In the genomic region with DNA sequence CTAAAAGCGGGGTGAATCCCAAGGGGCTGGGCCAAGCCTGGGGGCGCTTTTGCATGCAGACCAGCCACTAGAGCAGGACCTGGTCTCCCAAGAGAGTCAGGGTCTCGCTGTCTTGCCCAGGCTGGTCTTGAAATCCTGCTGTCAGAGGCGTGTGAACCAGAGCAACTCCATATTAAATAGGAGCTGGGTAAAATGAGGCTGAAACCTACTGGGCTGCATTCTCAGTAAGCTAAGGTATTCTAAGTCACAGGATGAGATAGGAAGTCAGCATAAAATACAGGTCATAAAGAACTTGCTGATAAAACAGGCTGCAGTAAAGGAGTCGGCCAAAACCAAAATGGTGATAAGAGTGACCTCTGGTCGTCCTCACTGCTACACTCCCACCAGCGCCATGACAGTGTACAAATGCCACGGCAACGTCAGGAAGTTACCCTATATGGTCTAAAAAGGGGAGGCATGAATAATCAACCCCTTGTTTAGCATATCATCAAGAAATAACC, we compare ENCODE assay signal across 1 cellular context.
TF ChIP-seq lines count a peak whose summit lies in the region.

No MANE protein-coding gene starts in this region.

TF ChIP-seq in SK-N-SH, 30 proteins besides CTCF, POLR2A, EP300 and RAD21 (continued from another document):
- no peak for TF ChIP-seq ZBTB33 (IDR thresholded peaks at IDR 0.05; ENCODE audit: borderline replicate concordance, low read depth)
- TF ChIP-seq TEAD4 (IDR thresholded peaks at IDR 0.05; ENCODE audit: borderline replicate concordance, insufficient read depth): no peak
- TF ChIP-seq, protein P1, sequence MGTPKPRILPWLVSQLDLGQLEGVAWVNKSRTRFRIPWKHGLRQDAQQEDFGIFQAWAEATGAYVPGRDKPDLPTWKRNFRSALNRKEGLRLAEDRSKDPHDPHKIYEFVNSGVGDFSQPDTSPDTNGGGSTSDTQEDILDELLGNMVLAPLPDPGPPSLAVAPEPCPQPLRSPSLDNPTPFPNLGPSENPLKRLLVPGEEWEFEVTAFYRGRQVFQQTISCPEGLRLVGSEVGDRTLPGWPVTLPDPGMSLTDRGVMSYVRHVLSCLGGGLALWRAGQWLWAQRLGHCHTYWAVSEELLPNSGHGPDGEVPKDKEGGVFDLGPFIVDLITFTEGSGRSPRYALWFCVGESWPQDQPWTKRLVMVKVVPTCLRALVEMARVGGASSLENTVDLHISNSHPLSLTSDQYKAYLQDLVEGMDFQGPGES (IDR thresholded peaks at IDR 0.05; ENCODE audit: low read depth, low read length): no peak
- TF ChIP-seq, protein P2, sequence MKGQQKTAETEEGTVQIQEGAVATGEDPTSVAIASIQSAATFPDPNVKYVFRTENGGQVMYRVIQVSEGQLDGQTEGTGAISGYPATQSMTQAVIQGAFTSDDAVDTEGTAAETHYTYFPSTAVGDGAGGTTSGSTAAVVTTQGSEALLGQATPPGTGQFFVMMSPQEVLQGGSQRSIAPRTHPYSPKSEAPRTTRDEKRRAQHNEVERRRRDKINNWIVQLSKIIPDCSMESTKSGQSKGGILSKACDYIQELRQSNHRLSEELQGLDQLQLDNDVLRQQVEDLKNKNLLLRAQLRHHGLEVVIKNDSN (IDR thresholded peaks at IDR 0.05; ENCODE audit: borderline replicate concordance, low read depth): no peak
